Comparison of ENCODE assay signal across 8 cellular contexts in genomic region chr5:77492653-77493000, GRCh38. TPM values are rescaled to one million over a fixed set of nuclear protein-coding genes. Genes with fewer than 3 reads are reported as not detected.
DNase-seq lines count a peak whose midpoint lies in the region; ATAC-seq, FAIRE-seq and TF ChIP-seq lines count a peak whose summit lies in the region.

No MANE protein-coding gene starts in this region.

- H3K4me1 Mint-ChIP-seq in natural killer cell treated with Interleukin-12 subunit alpha and Interleukin-12 subunit beta and Interleukin-15 and Interleukin-18, amount 100 ng/mL, for 72 hours (ENCODE audit: low read depth in 2 of 2) = peaks cover 26 to 27% of the 10 kb centered on the region in 2 donors

- no peaks in the 10 kb centered on the region for H3K27me3 ChIP-seq in bronchial epithelial cell (ENCODE audit: control insufficient read depth, insufficient read depth, low read length)

- H3K9me3 Mint-ChIP-seq in natural killer cell treated with Interleukin-12 subunit alpha and Interleukin-12 subunit beta and Interleukin-15 and Interleukin-18, amount 100 ng/mL, for 72 hours = no peaks in the 10 kb centered on the region

- H3K4me3 Mint-ChIP-seq in natural killer cell treated with Interleukin-12 subunit alpha and Interleukin-12 subunit beta and Interleukin-15 and Interleukin-18, amount 100 ng/mL, for 72 hours = peak overlapping the region; percentile 98

- FAIRE-seq in bronchial epithelial cell (lab: Jason Lieb, UNC) = no peak

- H3K27me3 Mint-ChIP-seq in natural killer cell treated with Interleukin-12 subunit alpha and Interleukin-12 subunit beta and Interleukin-15 and Interleukin-18, amount 100 ng/mL, for 72 hours = peaks cover 3 to 9% of the 10 kb centered on the region in 2 donors

- peak overlapping the region; percentile 94 to 98 for H3K27ac Mint-ChIP-seq in natural killer cell treated with Interleukin-12 subunit alpha and Interleukin-12 subunit beta and Interleukin-15 and Interleukin-18, amount 100 ng/mL, for 72 hours

- H3K4me3 ChIP-seq in bronchial epithelial cell (ENCODE audit: low read depth, low read length) = peak overlapping the region; percentile 94

- TF ChIP-seq CTCF in bronchial epithelial cell (IDR thresholded peaks at IDR 0.05; ENCODE audit: insufficient read depth, low read length, severe bottlenecking) = no peak

- no peaks in the 10 kb centered on the region for H3K36me3 ChIP-seq in bronchial epithelial cell (ENCODE audit: control insufficient read depth, insufficient read depth, low read length)

- H3K36me3 Mint-ChIP-seq in natural killer cell treated with Interleukin-12 subunit alpha and Interleukin-12 subunit beta and Interleukin-15 and Interleukin-18, amount 100 ng/mL, for 72 hours = no peaks in the 10 kb centered on the region

- DNase-seq in bronchial epithelial cell (ENCODE audit: low read depth) (no peak), LoVo (ENCODE audit: low spot score) (no peak), AG08395 (ENCODE audit: low spot score) (no peak), NCI-H524 (lab: John Stamatoyannopoulos, UW) (no peak)
- no peak for DNase-seq in natural killer cell treated with Interleukin-12 subunit alpha and Interleukin-12 subunit beta and Interleukin-15 and Interleukin-18, amount 100 ng/mL, for 72 hours (ENCODE audit: low spot score)
- no peak for DNase-seq in stimulated activated CD4-positive, alpha-beta T cell treated with anti-CD3 and anti-CD28 coated beads, Interleukin-2, amount 100 ng/mL, for 48 hours

- ATAC-seq in GM19395 (IDR thresholded peaks at IDR 0.05; ENCODE audit: unreplicated experiment) = peak; percentile 16
- ATAC-seq in HG03521 (IDR thresholded peaks at IDR 0.05; ENCODE audit: unreplicated experiment) = peak; percentile 2
- ATAC-seq in natural killer cell treated with Interleukin-12 subunit alpha and Interleukin-12 subunit beta and Interleukin-15 and Interleukin-18, amount 100 ng/mL, for 72 hours = peak; percentile 0 to 1

RNA-seq across cellular contexts. Expression of gene WDR41, which starts 0.5 kb away (rescaled TPM):
- 148 and 222 TPM in 2 replicates for total RNA-seq in bronchial epithelial cell
- 10 to 100 TPM; 25.6 to 33.3 TPM for total RNA-seq in natural killer cell treated with Interleukin-12 subunit alpha and Interleukin-12 subunit beta and Interleukin-15 and Interleukin-18, amount 100 ng/mL, for 72 hours
